10 cellular contexts compared by ENCODE assay signal in the genomic region with DNA sequence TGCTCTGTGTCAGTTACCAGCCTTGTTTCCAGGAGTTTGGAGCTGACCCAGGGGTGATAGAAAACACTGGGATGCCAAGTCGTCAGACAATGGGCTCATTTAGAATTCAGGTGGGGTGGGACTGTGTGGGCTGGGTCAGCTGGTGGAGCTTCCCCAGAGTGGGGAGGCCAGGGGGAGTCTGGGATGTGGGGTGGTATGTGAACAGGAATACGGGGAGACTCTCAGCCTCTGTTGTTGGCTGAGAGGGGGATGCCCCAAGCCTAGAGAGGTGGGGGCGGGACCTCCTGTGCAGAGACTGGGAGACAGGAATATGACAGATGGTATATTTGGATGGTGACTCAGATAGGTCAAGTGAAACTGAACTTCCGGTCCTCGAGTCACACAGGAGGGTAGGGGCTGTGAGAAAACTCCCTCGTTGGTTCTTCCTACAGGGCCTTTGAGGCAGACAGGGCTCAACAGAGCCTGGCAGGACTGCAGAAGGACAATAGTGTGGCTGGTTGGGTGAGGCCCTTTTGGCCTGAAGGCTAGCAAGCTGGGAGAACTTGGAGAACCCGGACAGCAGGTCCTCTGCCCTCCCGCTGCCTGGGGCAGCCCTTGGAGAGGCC. TPM values are rescaled to one million over a fixed set of nuclear protein-coding genes. Genes with fewer than 3 reads are reported as not detected.
A peak's percentile ranks its signal among the peaks of the same experiment; 100 is the strongest.
DNase-seq lines count a peak whose midpoint lies in the region; ATAC-seq, FAIRE-seq and TF ChIP-seq lines count a peak whose summit lies in the region.
"Had no signal": no experiment of that assay in that cellular context is flagged by ENCODE, and none has a peak within 500 bp of the region (broad histone marks: within the 10 kb centered on the region; RNA-seq: fewer than 3 reads in every experiment).

No MANE protein-coding gene starts in this region.

- no peaks in the 10 kb centered on the region for H3K36me3 ChIP-seq in GM06990 (ENCODE audit: control insufficient read depth, insufficient read depth, low read length)
- H3K36me3 ChIP-seq in mucosa of rectum (ENCODE audit: control insufficient read depth in 2 of 2, insufficient read depth in 2 of 2, low read length in 2 of 2) = peaks cover 8 to 13% of the 10 kb centered on the region in 2 donors

- TF ChIP-seq CTCF in GM06990 (IDR thresholded peaks at IDR 0.05; ENCODE audit: insufficient read depth, low read length, poor library complexity, severe bottlenecking) = no peak

- peak overlapping the region; percentile 3 to 39 for H3K27ac ChIP-seq in mucosa of rectum (ENCODE audit: low read depth in 2 of 2, low read length in 2 of 2)

- DNase-seq in GM06990 (ENCODE audit: extremely low read depth, insufficient read length) = peak; percentile 76
- DNase-seq in HK-2 (ENCODE audit: unreplicated experiment) = peak; percentile 37
- peak; percentile 39 for DNase-seq in activated naive CD4-positive, alpha-beta T cell treated with anti-CD3 and anti-CD28 coated beads, Interleukin-2, amount 50 U/mL, for 16 hours
- DNase-seq in frontal cortex (ENCODE audit: low spot score in 2 of 2) = no peak
- DNase-seq in NCI-H82 (lab: John Stamatoyannopoulos, UW) = no peak
- no peak for DNase-seq in NCI-H2196 (lab: John Stamatoyannopoulos, UW; ENCODE audit: unreplicated experiment)

- no peaks in the 10 kb centered on the region for H3K9me3 ChIP-seq in mucosa of rectum (ENCODE audit: control insufficient read depth in 2 of 2, low read length in 2 of 2)

- no peak overlapping the region for H3K9ac ChIP-seq in mucosa of rectum (ENCODE audit: low read depth in 1 of 2, low read length in 2 of 2)

- ATAC-seq in GM21515 (IDR thresholded peaks at IDR 0.05; ENCODE audit: unreplicated experiment) = peak; percentile 50

- FAIRE-seq in frontal cortex (lab: Jason Lieb, UNC) = no peak
- FAIRE-seq: islet of Langerhans had no signal

- peaks cover 15 to 18% of the 10 kb centered on the region in 2 donors for H3K4me1 ChIP-seq in mucosa of rectum (ENCODE audit: control insufficient read depth in 2 of 2, insufficient read depth in 2 of 2, low read length in 2 of 2)

- H3K27me3 ChIP-seq in GM06990 (replicated peaks; ENCODE audit: control insufficient read depth, insufficient read depth, low read length) (no peaks in the 10 kb centered on the region), mucosa of rectum (ENCODE audit: control insufficient read depth in 2 of 2, insufficient read depth in 2 of 2, low read length in 2 of 2) (no peaks in the 10 kb centered on the region)

- H3K4me3 ChIP-seq in GM06990 (replicated peaks; ENCODE audit: low read depth, low read length) = peak overlapping the region; percentile 21
- H3K4me3 ChIP-seq in mucosa of rectum (ENCODE audit: low read length in 2 of 2) = no peak overlapping the region

RNA-seq across cellular contexts. Expression of a gene that starts 23.7 kb away (rescaled TPM):
- total RNA-seq in frontal cortex = 1.6 TPM
- total RNA-seq: NCI-H460 had no signal

Comparison
In these comparisons a context has a peak if more than half of its experiments do, and no peak if none do; other contexts are left out.
1. DNase-seq: peak in GM06990 (single experiment), HK-2 (single experiment) and activated naive CD4-positive, alpha-beta T cell treated with anti-CD3 and anti-CD28 coated beads, Interleukin-2, amount 50 U/mL, for 16 hours (single experiment); none in frontal cortex (0 of 2), NCI-H82 (single experiment) and NCI-H2196 (single experiment).